ENCODE assay signal across 21 cellular contexts in the genomic region with DNA sequence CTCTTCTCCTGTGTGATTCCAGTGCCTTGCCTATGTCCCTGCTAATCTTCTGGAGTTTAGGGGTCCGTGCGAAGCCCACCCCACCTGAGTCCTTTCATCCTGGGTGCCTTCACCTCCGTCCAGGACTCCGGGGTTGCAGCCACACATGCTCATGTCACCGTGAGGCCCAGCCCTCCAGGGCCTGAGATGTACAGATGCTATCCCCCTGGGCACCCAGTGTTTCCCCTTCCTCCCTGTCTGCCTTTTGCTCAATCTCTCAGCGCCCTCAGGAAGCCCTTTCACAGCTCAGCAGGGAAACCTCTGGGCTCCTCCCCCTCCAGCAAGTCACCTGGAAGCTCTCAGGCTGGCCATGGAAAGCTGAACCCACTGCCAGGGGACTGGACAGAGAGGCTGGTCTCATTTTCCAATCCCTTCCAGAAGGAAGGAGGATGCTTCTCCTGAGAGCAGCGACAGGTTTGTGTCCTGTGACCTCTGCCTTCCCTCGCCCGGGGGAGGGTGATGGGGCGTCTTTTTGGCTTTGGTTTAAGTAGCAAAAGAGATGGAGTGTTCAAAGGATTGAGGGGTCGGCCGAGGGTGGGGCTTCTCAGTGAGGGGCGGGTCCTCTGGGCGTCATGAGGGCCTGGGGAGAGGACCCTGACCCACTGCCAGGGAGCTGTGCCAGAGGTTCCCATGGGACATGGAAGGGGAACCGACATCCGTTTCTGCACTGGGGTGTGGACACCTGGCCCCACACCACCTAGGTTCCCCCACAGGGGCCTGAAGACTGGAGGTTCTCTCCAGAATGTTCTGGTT. TPM values are rescaled to one million over a fixed set of nuclear protein-coding genes. Genes with fewer than 3 reads are reported as not detected.
DNase-seq lines count a peak whose midpoint lies in the region; ATAC-seq and TF ChIP-seq lines count a peak whose summit lies in the region.
"Had no signal": no experiment of that assay in that cellular context is flagged by ENCODE, and none has a peak within 500 bp of the region (broad histone marks: within the 10 kb centered on the region; RNA-seq: fewer than 3 reads in every experiment).

No MANE protein-coding gene starts in this region.

- intact Hi-C loops in esophagus muscularis mucosa (cut with DNase I) (no loop called here), posterior vena cava (cut with DNase I) (no loop called here)

- H3K4me3 ChIP-seq in Peyer's patch (no peak overlapping the region), esophagus muscularis mucosa (no peak overlapping the region)
- H3K4me3 ChIP-seq: HAP-1, PC-9 had no signal

- CTCF ChIA-PET in activated CD4-positive, alpha-beta T cell treated with anti-CD3 and anti-CD28 coated beads, Interleukin-2, amount 10 ng/mL, durations not matched to agents 7 days and 5 days (lab: Charles Lee) = no interaction called here

- no peaks in the 10 kb centered on the region for H3K36me3 Mint-ChIP-seq in activated CD4-positive, alpha-beta T cell treated with anti-CD3 and anti-CD28 coated beads, Interleukin-2, amount 10 ng/mL, durations not matched to agents 7 days and 5 days (ENCODE audit: low read depth)

- no peaks in the 10 kb centered on the region for H3K4me1 ChIP-seq in Peyer's patch
- H3K4me1 ChIP-seq in esophagus muscularis mucosa = peaks cover 5 to 7% (median 7%) of the 10 kb centered on the region in 4 donors
- H3K4me1 ChIP-seq: HAP-1 had no signal

- no peak for TF ChIP-seq EP300 in esophagus muscularis mucosa (IDR thresholded peaks at IDR 0.05)

- in situ Hi-C loops in GM13976 (cut with MboI; ENCODE audit: low sequenced_read_pairs, unreplicated experiment) = no loop called here

- no peaks in the 10 kb centered on the region for H3K27me3 ChIP-seq in Peyer's patch
- H3K27me3 ChIP-seq in esophagus muscularis mucosa = no peaks in the 10 kb centered on the region
- H3K27me3 ChIP-seq: brain microvascular endothelial cell had no signal

- TF ChIP-seq POLR2A in Peyer's patch (IDR thresholded peaks at IDR 0.05) (no peak), esophagus muscularis mucosa (IDR thresholded peaks at IDR 0.05; ENCODE audit: low read depth) (no peak)

- no peak overlapping the region for H3K27ac ChIP-seq in Peyer's patch
- H3K27ac ChIP-seq in esophagus muscularis mucosa (replicated peaks in 1 of 4) = no peak overlapping the region
- H3K27ac ChIP-seq: 22Rv1, brain microvascular endothelial cell, PC-9, VCaP had no signal

- H3K4me1 Mint-ChIP-seq in activated CD4-positive, alpha-beta T cell treated with anti-CD3 and anti-CD28 coated beads, Interleukin-2, amount 10 ng/mL, durations not matched to agents 7 days and 5 days = no peaks in the 10 kb centered on the region

- H3K27ac Mint-ChIP-seq in activated CD4-positive, alpha-beta T cell treated with anti-CD3 and anti-CD28 coated beads, Interleukin-2, amount 10 ng/mL, durations not matched to agents 7 days and 5 days = no peak overlapping the region
- H3K27ac Mint-ChIP-seq: activated T-helper 1 cell treated with anti-CD3 and anti-CD28 coated beads, Interleukin-12 subunit alpha, Interleukin-12 subunit beta, Interleukin-2, Interleukin-4 antibody, amounts not matched to agents 30 ng/mL and 10 ng/mL and 1 ng/mL, durations not matched to agents 14 hours and 24 hours and 36 hours; T-helper 1 cell treated with Interleukin-12 subunit alpha and Interleukin-12 subunit beta and Interleukin-4 antibody, amounts not matched to agents 30 μg/mL and 1 μg/mL, for 36 hours had no signal

- 85% methylated on average over 16 of the region's 16 CpGs for WGBS in esophagus muscularis mucosa

- ATAC-seq in HG03378 (IDR thresholded peaks at IDR 0.05; ENCODE audit: unreplicated experiment) = no peak

- no peaks in the 10 kb centered on the region for H3K9me3 ChIP-seq in Peyer's patch
- H3K9me3 ChIP-seq in esophagus muscularis mucosa = no peaks in the 10 kb centered on the region
- H3K9me3 ChIP-seq: HAP-1 had no signal

- no peaks in the 10 kb centered on the region for H3K27me3 Mint-ChIP-seq in activated CD4-positive, alpha-beta T cell treated with anti-CD3 and anti-CD28 coated beads, Interleukin-2, amount 10 ng/mL, durations not matched to agents 7 days and 5 days

- H3K36me3 ChIP-seq in Peyer's patch (peaks cover 0 to 13% (median 0%) of the 10 kb centered on the region in 3 donors), esophagus muscularis mucosa (peaks cover 10 to 50% (median 37%) of the 10 kb centered on the region in 4 donors)

- H3K4me3 Mint-ChIP-seq in activated CD4-positive, alpha-beta T cell treated with anti-CD3 and anti-CD28 coated beads, Interleukin-2, amount 10 ng/mL, durations not matched to agents 7 days and 5 days = no peak overlapping the region
- H3K4me3 Mint-ChIP-seq: activated T-helper 1 cell treated with anti-CD3 and anti-CD28 coated beads, Interleukin-12 subunit alpha, Interleukin-12 subunit beta, Interleukin-2, Interleukin-4 antibody, amounts not matched to agents 30 ng/mL and 10 ng/mL and 1 ng/mL, durations not matched to agents 14 hours and 24 hours and 36 hours; neural crest cell; T-helper 1 cell treated with Interleukin-12 subunit alpha and Interleukin-12 subunit beta and Interleukin-4 antibody, amounts not matched to agents 30 μg/mL and 1 μg/mL, for 36 hours had no signal

- peak; percentile 5 for DNase-seq in activated CD4-positive, alpha-beta T cell treated with anti-CD3 and anti-CD28 coated beads, Interleukin-2, amount 10 ng/mL, durations not matched to agents 7 days and 5 days
- DNase-seq in activated CD4-positive, alpha-beta T cell treated with anti-CD3 and anti-CD28 coated beads, Interleukin-2, amount 50 U/mL, for 48 hours = no peak
- DNase-seq in Peyer's patch = peak in 2 of 3 donors; percentile 15 to 36
- peak; percentile 75 for DNase-seq in esophagus muscularis mucosa (ENCODE audit: extremely low spot score)
- peak; percentile 59 for DNase-seq in posterior vena cava (ENCODE audit: low spot score)
- DNase-seq in GM13976 (ENCODE audit: low spot score) = no peak
- DNase-seq in hypothalamus (lab: John Stamatoyannopoulos, UW) = no peak
- DNase-seq: activated CD4-positive, alpha-beta T cell treated with anti-CD3 and anti-CD28 coated beads, Interleukin-2, amount 50 U/mL, for 4 hours; brain microvascular endothelial cell; COR-L47; NCI-H1694; NCI-H345; PC-9; stimulated activated CD4-positive, alpha-beta T cell treated with anti-CD3 and anti-CD28 coated beads, Interleukin-4, amount 100 ng/mL, for 4 hours had no signal

- H3K9me3 Mint-ChIP-seq in activated CD4-positive, alpha-beta T cell treated with anti-CD3 and anti-CD28 coated beads, Interleukin-2, amount 10 ng/mL, durations not matched to agents 7 days and 5 days = no peaks in the 10 kb centered on the region
- H3K9me3 Mint-ChIP-seq: activated T-helper 1 cell treated with anti-CD3 and anti-CD28 coated beads, Interleukin-12 subunit alpha, Interleukin-12 subunit beta, Interleukin-2, Interleukin-4 antibody, amounts not matched to agents 30 ng/mL and 10 ng/mL and 1 ng/mL, durations not matched to agents 14 hours and 24 hours and 36 hours; neural crest cell; T-helper 1 cell treated with Interleukin-12 subunit alpha and Interleukin-12 subunit beta and Interleukin-4 antibody, amounts not matched to agents 30 μg/mL and 1 μg/mL, for 36 hours had no signal

- TF ChIP-seq CTCF in Peyer's patch (IDR thresholded peaks at IDR 0.05) (no peak), esophagus muscularis mucosa (IDR thresholded peaks at IDR 0.05) (no peak), GM13976 (IDR thresholded peaks at IDR 0.05; ENCODE audit: borderline replicate concordance, control extremely low read depth, extremely low read depth, insufficient read depth, missing control alignments) (no peak)

- POLR2A ChIA-PET in activated CD4-positive, alpha-beta T cell treated with anti-CD3 and anti-CD28 coated beads, Interleukin-2, amount 10 ng/mL, durations not matched to agents 7 days and 5 days (lab: Charles Lee) = no interaction called here

RNA-seq across cellular contexts. Expression of a gene that starts 30.8 kb away (rescaled TPM):
- 100 to 1,000 TPM; 152 to 153 TPM for total RNA-seq in activated CD4-positive, alpha-beta T cell treated with anti-CD3 and anti-CD28 coated beads, Interleukin-2, amount 10 ng/mL, durations not matched to agents 7 days and 5 days
- total RNA-seq in Peyer's patch (10 to 100 TPM; 37.0 to 75.1 (median 48.0) TPM), esophagus muscularis mucosa (10 to 100 TPM; 30.7 to 42.2 (median 32.1) TPM), posterior vena cava (10 to 100 TPM; 36.6 to 40.3 TPM)

Comparison
In these comparisons a context has a peak if more than half of its experiments do, and no peak if none do; other contexts are left out.
1. DNase-seq: peak in activated CD4-positive, alpha-beta T cell treated with anti-CD3 and anti-CD28 coated beads, Interleukin-2, amount 10 ng/mL, durations not matched to agents 7 days and 5 days (single experiment), Peyer's patch (2 of 3), esophagus muscularis mucosa (single experiment) and posterior vena cava (single experiment); none in activated CD4-positive, alpha-beta T cell treated with anti-CD3 and anti-CD28 coated beads, Interleukin-2, amount 50 U/mL, for 48 hours (0 of 2), GM13976 (single experiment) and hypothalamus (0 of 51).